ENCODE assay signal across 1 cellular context in the genomic region with DNA sequence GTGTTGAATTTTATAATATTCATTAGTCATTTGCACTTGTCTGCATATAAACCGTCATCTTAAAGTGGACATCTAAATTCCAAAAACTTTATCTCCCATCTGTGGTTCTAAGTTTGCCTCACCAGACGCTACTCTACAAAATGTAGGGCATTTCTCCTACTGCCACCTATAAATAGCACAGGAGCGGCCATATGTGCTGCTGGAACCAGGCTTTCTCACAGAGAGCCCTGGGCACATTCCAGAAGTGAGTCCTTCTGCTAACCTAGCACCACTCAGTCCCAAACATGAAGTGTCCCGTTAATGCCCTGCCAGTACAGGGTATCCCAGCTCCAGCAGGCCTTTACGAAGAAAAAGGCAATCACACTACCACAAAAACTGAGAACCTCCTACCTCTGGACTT.
TF ChIP-seq lines count a peak whose summit lies in the region.

No MANE protein-coding gene starts in this region.

TF ChIP-seq in GM23338, 12 proteins besides CTCF, POLR2A, EP300 and RAD21:
- TF ChIP-seq, protein P1, sequence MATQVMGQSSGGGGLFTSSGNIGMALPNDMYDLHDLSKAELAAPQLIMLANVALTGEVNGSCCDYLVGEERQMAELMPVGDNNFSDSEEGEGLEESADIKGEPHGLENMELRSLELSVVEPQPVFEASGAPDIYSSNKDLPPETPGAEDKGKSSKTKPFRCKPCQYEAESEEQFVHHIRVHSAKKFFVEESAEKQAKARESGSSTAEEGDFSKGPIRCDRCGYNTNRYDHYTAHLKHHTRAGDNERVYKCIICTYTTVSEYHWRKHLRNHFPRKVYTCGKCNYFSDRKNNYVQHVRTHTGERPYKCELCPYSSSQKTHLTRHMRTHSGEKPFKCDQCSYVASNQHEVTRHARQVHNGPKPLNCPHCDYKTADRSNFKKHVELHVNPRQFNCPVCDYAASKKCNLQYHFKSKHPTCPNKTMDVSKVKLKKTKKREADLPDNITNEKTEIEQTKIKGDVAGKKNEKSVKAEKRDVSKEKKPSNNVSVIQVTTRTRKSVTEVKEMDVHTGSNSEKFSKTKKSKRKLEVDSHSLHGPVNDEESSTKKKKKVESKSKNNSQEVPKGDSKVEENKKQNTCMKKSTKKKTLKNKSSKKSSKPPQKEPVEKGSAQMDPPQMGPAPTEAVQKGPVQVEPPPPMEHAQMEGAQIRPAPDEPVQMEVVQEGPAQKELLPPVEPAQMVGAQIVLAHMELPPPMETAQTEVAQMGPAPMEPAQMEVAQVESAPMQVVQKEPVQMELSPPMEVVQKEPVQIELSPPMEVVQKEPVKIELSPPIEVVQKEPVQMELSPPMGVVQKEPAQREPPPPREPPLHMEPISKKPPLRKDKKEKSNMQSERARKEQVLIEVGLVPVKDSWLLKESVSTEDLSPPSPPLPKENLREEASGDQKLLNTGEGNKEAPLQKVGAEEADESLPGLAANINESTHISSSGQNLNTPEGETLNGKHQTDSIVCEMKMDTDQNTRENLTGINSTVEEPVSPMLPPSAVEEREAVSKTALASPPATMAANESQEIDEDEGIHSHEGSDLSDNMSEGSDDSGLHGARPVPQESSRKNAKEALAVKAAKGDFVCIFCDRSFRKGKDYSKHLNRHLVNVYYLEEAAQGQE (IDR thresholded peaks at IDR 0.05; ENCODE audit: unreplicated experiment): no peak
- TF ChIP-seq POLR2AphosphoS5 (IDR thresholded peaks at IDR 0.05; ENCODE audit: low read depth) (no peak), CREB1 (CRISPR knock-in tag; IDR thresholded peaks at IDR 0.05; ENCODE audit: low read depth) (no peak)
